In genomic region chr6:48826884-48827701, GRCh38 we compare ENCODE assay signal across 10 cellular contexts.
DNase-seq lines count a peak whose midpoint lies in the region; ATAC-seq and TF ChIP-seq lines count a peak whose summit lies in the region.
"Had no signal": no experiment of that assay in that cellular context is flagged by ENCODE, and none has a peak within 500 bp of the region (broad histone marks: within the 10 kb centered on the region; RNA-seq: fewer than 3 reads in every experiment).

No MANE protein-coding gene starts in this region.

- no peaks in the 10 kb centered on the region for H3K27me3 ChIP-seq in RWPE2 (ENCODE audit: insufficient read depth, poor library complexity, severe bottlenecking)
- H3K27me3 ChIP-seq in dorsolateral prefrontal cortex: no peaks in the 10 kb centered on the region
- H3K27me3 ChIP-seq: heart right ventricle had no signal

- intact Hi-C loops in posterior vena cava (cut with DNase I): no loop called here
- intact Hi-C loops in dorsolateral prefrontal cortex (cut with DNase I): no loop called here

- no peaks in the 10 kb centered on the region for H3K36me3 ChIP-seq in RWPE2 (ENCODE audit: low read depth)
- H3K36me3 ChIP-seq: heart right ventricle had no signal

- H3K4me3 ChIP-seq in RWPE2 (ENCODE audit: severe bottlenecking) (no peak overlapping the region), fibroblast of mammary gland (ENCODE audit: control insufficient read depth, low read depth, low read length) (no peak overlapping the region), dorsolateral prefrontal cortex (no peak overlapping the region)
- H3K4me3 ChIP-seq: heart right ventricle had no signal

- no peaks in the 10 kb centered on the region for H3K9me3 ChIP-seq in RWPE2 (ENCODE audit: severe bottlenecking)

- ATAC-seq in RWPE2 (ENCODE audit: low read depth) (peak; percentile 97), HG03521 (IDR thresholded peaks at IDR 0.05; ENCODE audit: unreplicated experiment) (no peak), HG03457 (IDR thresholded peaks at IDR 0.05; ENCODE audit: unreplicated experiment) (no peak)
- ATAC-seq: activated T-cell treated with anti-CD3 and anti-CD28 coated beads, Interleukin-2, amount 50 U/mL, for 72 hours had no signal

- DNase-seq in ELR (ENCODE audit: low read depth) (peak; percentile 100), RWPE2 (ENCODE audit: low spot score) (peak; percentile 95), fibroblast of mammary gland (ENCODE audit: low read depth) (peak; percentile 98), posterior vena cava (ENCODE audit: low spot score) (peak; percentile 86), dorsolateral prefrontal cortex (no peak), GF-D8 (lab: John Stamatoyannopoulos, UW) (no peak)
- DNase-seq: activated T-cell treated with anti-CD3 and anti-CD28 coated beads, Interleukin-2, amount 50 U/mL, for 72 hours; heart right ventricle had no signal

- H3K27ac ChIP-seq in RWPE2 (ENCODE audit: poor library complexity, severe bottlenecking) (peak overlapping the region; percentile 100), dorsolateral prefrontal cortex (no peak overlapping the region)

- H3K4me1 ChIP-seq in RWPE2 (ENCODE audit: insufficient read depth, poor library complexity, severe bottlenecking): peaks cover 26% of the 10 kb centered on the region
- H3K4me1 ChIP-seq: heart right ventricle had no signal

- TF ChIP-seq CTCF in RWPE2 (IDR thresholded peaks at IDR 0.05; ENCODE audit: poor library complexity, severe bottlenecking): no peak
- TF ChIP-seq CTCF in fibroblast of mammary gland (conservative IDR thresholded peaks at IDR 0.05; ENCODE audit: control insufficient read depth, insufficient read depth, low read depth, low read length): no peak
- no peak for TF ChIP-seq CTCF in dorsolateral prefrontal cortex (IDR thresholded peaks at IDR 0.05 in 54 of 56, conservative IDR thresholded peaks at IDR 0.05 in 2 of 56; ENCODE audit: low read depth in 1 of 56, partially characterized antibody in 56 of 56)

Comparison
In these comparisons a context has a peak if more than half of its experiments do, and no peak if none do; other contexts are left out.
1. DNase-seq: peak in ELR (single experiment), RWPE2 (single experiment), fibroblast of mammary gland (single experiment) and posterior vena cava (single experiment); none in dorsolateral prefrontal cortex (0 of 10) and GF-D8 (single experiment).